8 cellular contexts compared by ENCODE assay signal in genomic region chr2:46460991-46461715, GRCh38. TPM values are rescaled to one million over a fixed set of nuclear protein-coding genes. Genes with fewer than 3 reads are reported as not detected.
DNase-seq lines count a peak whose midpoint lies in the region; ATAC-seq, FAIRE-seq and TF ChIP-seq lines count a peak whose summit lies in the region.

No MANE protein-coding gene starts in this region.

- no peak overlapping the region for H3K4me3 ChIP-seq in BLaER1
- no peak overlapping the region for H3K4me3 ChIP-seq in Loucy (ENCODE audit: low read length, poor library complexity, severe bottlenecking)
- H3K4me3 ChIP-seq in astrocyte (ENCODE audit: insufficient read depth, low read depth, low read length) = no peak overlapping the region
- H3K4me3 ChIP-seq in hepatocyte = no peak overlapping the region
- H3K4me3 ChIP-seq in gastrocnemius medialis = no peak overlapping the region

- in situ Hi-C loops in gastrocnemius medialis (cut with MboI; ENCODE audit: low sequenced_read_pairs in 4 of 4) = no loop called here

- TF ChIP-seq CTCF in Loucy (conservative IDR thresholded peaks at IDR 0.05; ENCODE audit: low read length) (peak; percentile 100), astrocyte (IDR thresholded peaks at IDR 0.05; ENCODE audit: insufficient read depth, low read depth, low read length) (peak; percentile 99), hepatocyte (IDR thresholded peaks at IDR 0.05; ENCODE audit: poor library complexity) (peak; percentile 100), gastrocnemius medialis (IDR thresholded peaks at IDR 0.05 in 4 of 5, conservative IDR thresholded peaks at IDR 0.05 in 1 of 5) (peak; percentile 95 to 99 (median 97))

- H2AFZ ChIP-seq in Loucy (ENCODE audit: low read length) (no peak overlapping the region), astrocyte (ENCODE audit: low read depth, low read length) (peak overlapping the region; percentile 67), hepatocyte (no peak overlapping the region)

- H3F3A ChIP-seq in Loucy (ENCODE audit: low read depth) = no peaks in the 10 kb centered on the region

- intact Hi-C loops in gastrocnemius medialis (cut with DNase I; ENCODE audit: low total_unique reads) = loop anchor here (1.0 to 2.0 kb wide), 3 partner anchors 398 to 467 kb away; no protein-coding TSS in a partner anchor

- H3K79me2 ChIP-seq in Loucy (ENCODE audit: insufficient read depth, low read length) (no peaks in the 10 kb centered on the region), astrocyte (ENCODE audit: insufficient read depth, low read length) (no peaks in the 10 kb centered on the region), hepatocyte (no peaks in the 10 kb centered on the region)

- peaks cover 33% of the 10 kb centered on the region for H3K27me3 Mint-ChIP-seq in astrocyte (ENCODE audit: low read depth, unreplicated experiment)

- H3K4me3 Mint-ChIP-seq in astrocyte (ENCODE audit: unreplicated experiment) = no peak overlapping the region

- peak overlapping the region; percentile 12; the same call in 1 of the 2 replicates for H3K9ac ChIP-seq in BLaER1
- no peak overlapping the region for H3K9ac ChIP-seq in Loucy (ENCODE audit: low read depth, low read length, poor library complexity, severe bottlenecking)
- H3K9ac ChIP-seq in astrocyte (ENCODE audit: low read length) = no peak overlapping the region

- H3K27ac ChIP-seq in BLaER1 (peak overlapping the region; percentile 47; the same call in 1 of the 2 replicates), astrocyte (ENCODE audit: low read depth, low read length) (no peak overlapping the region), hepatocyte (no peak overlapping the region), gastrocnemius medialis (peak overlapping the region in 1 of 4 donors; percentile 13)

- H3K9me3 Mint-ChIP-seq in astrocyte (ENCODE audit: unreplicated experiment) = no peaks in the 10 kb centered on the region

- H3K36me3 ChIP-seq in BLaER1 (no peaks in the 10 kb centered on the region), Loucy (ENCODE audit: insufficient read depth, low read length) (no peaks in the 10 kb centered on the region), astrocyte (ENCODE audit: insufficient read depth, low read length) (no peaks in the 10 kb centered on the region), hepatocyte (replicated peaks; ENCODE audit: insufficient read depth, low read depth) (no peaks in the 10 kb centered on the region), gastrocnemius medialis (no peaks in the 10 kb centered on the region)

- FAIRE-seq in astrocyte (lab: Jason Lieb, UNC) = no peak

- no peaks in the 10 kb centered on the region for H3K4me1 Mint-ChIP-seq in astrocyte (ENCODE audit: low read depth, unreplicated experiment)

- no peaks in the 10 kb centered on the region for H3K9me3 ChIP-seq in BLaER1
- H3K9me3 ChIP-seq in Loucy (ENCODE audit: insufficient read depth, low read depth, low read length) = no peaks in the 10 kb centered on the region
- H3K9me3 ChIP-seq in astrocyte (ENCODE audit: insufficient read depth, low read depth, low read length) = no peaks in the 10 kb centered on the region
- no peaks in the 10 kb centered on the region for H3K9me3 ChIP-seq in hepatocyte (ENCODE audit: low read depth)
- no peaks in the 10 kb centered on the region for H3K9me3 ChIP-seq in gastrocnemius medialis

- no peak for TF ChIP-seq POLR2A in gastrocnemius medialis (IDR thresholded peaks at IDR 0.05)

- WGBS in hepatocyte (ENCODE audit: low lambda C conversion rate, missing lambda C conversion rate) = 42% methylated on average over 8 of the region's 8 CpGs

- peak; percentile 75 for DNase-seq in T-helper 9 cell
- no peak for DNase-seq in astrocyte (ENCODE audit: low read depth)
- DNase-seq in hepatocyte (ENCODE audit: low spot score) = peak; percentile 75
- DNase-seq in gastrocnemius medialis = peak; percentile 55 to 63

- ATAC-seq in GM19438 (IDR thresholded peaks at IDR 0.05; ENCODE audit: low read depth, unreplicated experiment) = peak; percentile 56
- peak; percentile 56 to 67 for ATAC-seq in gastrocnemius medialis
- no peak for ATAC-seq in HG03045 (IDR thresholded peaks at IDR 0.05; ENCODE audit: unreplicated experiment)

- H3K4me2 ChIP-seq in BLaER1 (peak overlapping the region; percentile 74), Loucy (ENCODE audit: low read depth, low read length, poor library complexity, severe bottlenecking) (no peak overlapping the region), astrocyte (ENCODE audit: low read length) (no peak overlapping the region), hepatocyte (no peak overlapping the region)

- H3K27ac Mint-ChIP-seq in astrocyte (ENCODE audit: unreplicated experiment) = no peak overlapping the region

- H3K4me1 ChIP-seq in BLaER1 (peaks cover 24% of the 10 kb centered on the region), Loucy (ENCODE audit: insufficient read depth, low read length, poor library complexity, severe bottlenecking) (peaks cover 3% of the 10 kb centered on the region), astrocyte (ENCODE audit: insufficient read depth, low read length) (peaks cover 6% of the 10 kb centered on the region), hepatocyte (ENCODE audit: insufficient read depth) (no peaks in the 10 kb centered on the region), gastrocnemius medialis (peaks cover 7 to 8% of the 10 kb centered on the region in 2 donors)

- H3K27me3 ChIP-seq in BLaER1 (no peaks in the 10 kb centered on the region), Loucy (ENCODE audit: insufficient read depth, low read length, poor library complexity, severe bottlenecking) (no peaks in the 10 kb centered on the region), astrocyte (ENCODE audit: insufficient read depth, low read length) (no peaks in the 10 kb centered on the region), hepatocyte (no peaks in the 10 kb centered on the region), gastrocnemius medialis (no peaks in the 10 kb centered on the region)

- H4K20me1 ChIP-seq in BLaER1 (no peaks in the 10 kb centered on the region), Loucy (ENCODE audit: insufficient read depth, low read length, poor library complexity, severe bottlenecking) (no peaks in the 10 kb centered on the region), astrocyte (ENCODE audit: insufficient read depth, low read length) (no peaks in the 10 kb centered on the region), hepatocyte (ENCODE audit: insufficient read depth, poor library complexity, severe bottlenecking) (no peaks in the 10 kb centered on the region)

- no peaks in the 10 kb centered on the region for H3K36me3 Mint-ChIP-seq in astrocyte (ENCODE audit: low read depth, unreplicated experiment)

- H3K9me2 ChIP-seq in Loucy (replicated peaks; ENCODE audit: low read depth, low read length) = no peaks in the 10 kb centered on the region
- no peaks in the 10 kb centered on the region for H3K9me2 ChIP-seq in hepatocyte (replicated peaks; ENCODE audit: insufficient read depth)

RNA-seq across cellular contexts. Expression of gene TMEM247, which starts 18.2 kb away (rescaled TPM):
- total RNA-seq in astrocyte (not detected in 2 replicates), hepatocyte (not detected in 2 replicates), gastrocnemius medialis (not detected)
- polyA plus RNA-seq in hepatocyte = not detected in 2 replicates
